8 cellular contexts compared by ENCODE assay signal in the genomic region with DNA sequence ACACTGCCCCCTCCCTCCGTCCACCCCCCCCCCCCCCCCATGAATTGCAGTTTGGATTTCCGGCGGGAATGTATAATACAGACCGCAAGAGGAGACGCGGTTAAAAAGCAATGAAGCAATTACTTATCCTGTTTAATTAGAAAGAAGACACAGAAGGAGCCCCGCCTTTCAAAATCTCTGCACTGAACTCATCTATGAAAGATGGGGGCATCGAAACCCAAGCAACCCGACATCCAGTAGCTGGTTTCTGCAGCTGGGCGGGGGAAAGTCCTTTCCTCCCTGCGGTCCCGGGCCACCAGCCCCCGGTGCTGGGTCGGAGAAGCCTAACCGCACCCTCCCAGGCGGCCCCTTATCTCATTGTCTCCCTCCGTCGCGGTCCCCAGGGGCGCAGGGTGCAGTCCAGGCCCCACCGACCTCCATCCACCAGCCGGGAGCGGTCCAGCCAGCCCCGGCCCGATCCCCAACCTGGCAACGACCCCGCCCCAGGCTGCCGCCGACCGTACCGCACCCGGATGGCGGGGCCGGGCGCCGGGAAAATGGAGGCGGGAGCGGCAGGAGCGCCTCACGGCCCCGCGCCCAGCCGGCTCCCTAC. TPM values are rescaled to one million over a fixed set of nuclear protein-coding genes. Genes with fewer than 3 reads are reported as not detected.
DNase-seq lines count a peak whose midpoint lies in the region; ATAC-seq and TF ChIP-seq lines count a peak whose summit lies in the region.

No MANE protein-coding gene starts in this region.

- TF ChIP-seq CTCF in WI38 (IDR thresholded peaks at IDR 0.05; ENCODE audit: low read depth, low read length), result no peak

- H3K4me3 ChIP-seq in WI38 (ENCODE audit: low read depth, low read length) (peak overlapping the region; percentile 93), mesodermal cell (ENCODE audit: extremely low read depth, insufficient read depth, low read length, poor library complexity, severe bottlenecking) (peak overlapping the region; percentile 88)

- DNase-seq in Right ventricle myocardium inferior (ENCODE audit: missing footprints) (no peak), cardiac septum (ENCODE audit: low spot score) (no peak)
- DNase-seq in stimulated activated naive B cell treated with anti-CD40 and anti-IgM and Interleukin-4, amounts not matched to agents 10 μg/mL and 1 μg/mL and 100 μg/mL, for 72 hours, result peak; percentile 9

- ATAC-seq in Right ventricle myocardium inferior, result peak; percentile 48
- peak; percentile 26 for ATAC-seq in HG03571 (IDR thresholded peaks at IDR 0.05; ENCODE audit: unreplicated experiment)
- ATAC-seq in stimulated activated naive B cell treated with anti-CD40 and anti-IgM and Interleukin-4, amounts not matched to agents 10 μg/mL and 1 μg/mL and 100 μg/mL, for 72 hours (replicated peaks), result peak; percentile 28 to 52
- no peak for ATAC-seq in GM18520 (IDR thresholded peaks at IDR 0.05; ENCODE audit: unreplicated experiment)

- peaks cover 30% of the 10 kb centered on the region for H3K4me1 Mint-ChIP-seq in dendritic cell treated with granulocyte-macrophage colony-stimulating factor and Interleukin-4, amounts not matched to agents 40 ng/mL and 50 ng/mL, for 4 days (ENCODE audit: low read depth)
- H3K4me1 Mint-ChIP-seq in stimulated activated naive B cell treated with anti-CD40 and anti-IgM and Interleukin-4, amounts not matched to agents 10 μg/mL and 1 μg/mL and 100 μg/mL, for 72 hours, result peaks cover 11 to 23% of the 10 kb centered on the region in 2 donors

- peaks cover 12% of the 10 kb centered on the region for H3K4me1 ChIP-seq in mesodermal cell (ENCODE audit: control insufficient read depth, insufficient read depth, low read length, poor library complexity, severe bottlenecking)

- 0% methylated on average over 22 to 23 of the region's 43 CpGs for WGBS in mesodermal cell (ENCODE audit: insufficient coverage in 2 of 2), 2 experiments

- no peaks in the 10 kb centered on the region for H3K9me3 ChIP-seq in mesodermal cell (ENCODE audit: control insufficient read depth, low read length)

- intact Hi-C loops in Right ventricle myocardium inferior (cut with DNase I) (loop anchor here (2.0 to 10.0 kb wide), 5 partner anchors 120 to 278 kb away; a partner anchor contains a TSS), cardiac septum (cut with DNase I) (loop anchor here (1.0 to 10.0 kb wide), 4 partner anchors 113 to 281 kb away; no protein-coding TSS in a partner anchor)
- intact Hi-C loops in dendritic cell treated with granulocyte-macrophage colony-stimulating factor and Interleukin-4, amounts not matched to agents 40 ng/mL and 50 ng/mL, for 4 days (cut with micrococcal nuclease), result loop anchor here (5.0 kb wide), 1 partner anchor 118 kb away; no protein-coding TSS in a partner anchor

- peaks cover 16% of the 10 kb centered on the region for H3K36me3 Mint-ChIP-seq in dendritic cell treated with granulocyte-macrophage colony-stimulating factor and Interleukin-4, amounts not matched to agents 40 ng/mL and 50 ng/mL, for 4 days (ENCODE audit: low read depth)
- peaks cover 0 to 6% of the 10 kb centered on the region in 2 donors for H3K36me3 Mint-ChIP-seq in stimulated activated naive B cell treated with anti-CD40 and anti-IgM and Interleukin-4, amounts not matched to agents 10 μg/mL and 1 μg/mL and 100 μg/mL, for 72 hours

- peak overlapping the region; percentile 82 for H3K27ac ChIP-seq in mesodermal cell (ENCODE audit: low read depth, low read length, severe bottlenecking)

- H3K27ac Mint-ChIP-seq in dendritic cell treated with granulocyte-macrophage colony-stimulating factor and Interleukin-4, amounts not matched to agents 40 ng/mL and 50 ng/mL, for 4 days, result peak overlapping the region; percentile 91
- H3K27ac Mint-ChIP-seq in stimulated activated naive B cell treated with anti-CD40 and anti-IgM and Interleukin-4, amounts not matched to agents 10 μg/mL and 1 μg/mL and 100 μg/mL, for 72 hours, result no peak overlapping the region

- peak overlapping the region; percentile 84 for H3K4me3 Mint-ChIP-seq in dendritic cell treated with granulocyte-macrophage colony-stimulating factor and Interleukin-4, amounts not matched to agents 40 ng/mL and 50 ng/mL, for 4 days
- peak overlapping the region; percentile 80 to 81 for H3K4me3 Mint-ChIP-seq in stimulated activated naive B cell treated with anti-CD40 and anti-IgM and Interleukin-4, amounts not matched to agents 10 μg/mL and 1 μg/mL and 100 μg/mL, for 72 hours

- no peaks in the 10 kb centered on the region for H3K36me3 ChIP-seq in mesodermal cell (ENCODE audit: control insufficient read depth, insufficient read depth, low read length)

- peaks cover 44% of the 10 kb centered on the region for H3K27me3 Mint-ChIP-seq in dendritic cell treated with granulocyte-macrophage colony-stimulating factor and Interleukin-4, amounts not matched to agents 40 ng/mL and 50 ng/mL, for 4 days
- H3K27me3 Mint-ChIP-seq in stimulated activated naive B cell treated with anti-CD40 and anti-IgM and Interleukin-4, amounts not matched to agents 10 μg/mL and 1 μg/mL and 100 μg/mL, for 72 hours, result peaks cover 71 to 74% of the 10 kb centered on the region in 2 donors

- H3K9me3 Mint-ChIP-seq in dendritic cell treated with granulocyte-macrophage colony-stimulating factor and Interleukin-4, amounts not matched to agents 40 ng/mL and 50 ng/mL, for 4 days, result peaks cover 16% of the 10 kb centered on the region
- H3K9me3 Mint-ChIP-seq in stimulated activated naive B cell treated with anti-CD40 and anti-IgM and Interleukin-4, amounts not matched to agents 10 μg/mL and 1 μg/mL and 100 μg/mL, for 72 hours, result peaks cover 12 to 20% of the 10 kb centered on the region in 2 donors

RNA-seq across cellular contexts. Expression of a gene that starts 0.5 kb away (rescaled TPM):
- total RNA-seq in Right ventricle myocardium inferior (15.1 TPM), cardiac septum (20.6 TPM)
- polyA plus RNA-seq in mesodermal cell (2013, experiment 1 of 2), result 11.6 TPM
- 11.4 TPM for polyA plus RNA-seq in mesodermal cell (2013, experiment 2 of 2)
